In the genomic region with DNA sequence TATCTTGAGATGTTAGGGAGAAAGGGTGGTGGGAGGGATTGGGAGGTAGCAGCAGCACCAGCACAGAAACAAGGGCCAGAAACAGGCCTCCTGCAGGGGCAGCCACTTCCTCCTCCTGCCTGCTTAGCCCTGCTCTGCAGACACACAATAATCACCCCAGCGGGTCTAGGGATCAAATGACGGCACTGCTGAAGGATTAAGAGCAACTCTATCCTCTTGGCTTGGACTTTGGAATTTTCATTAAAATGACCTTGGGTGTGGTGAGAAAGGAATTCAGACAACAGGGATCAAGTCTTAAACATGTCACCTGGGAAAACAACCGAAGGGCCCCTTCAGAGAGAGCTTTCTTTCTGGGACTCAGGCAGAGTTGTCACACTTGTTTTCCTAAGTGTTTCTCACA, we compare ENCODE assay signal across 13 cellular contexts.
DNase-seq lines count a peak whose midpoint lies in the region; ATAC-seq and TF ChIP-seq lines count a peak whose summit lies in the region.
"Had no signal": no experiment of that assay in that cellular context is flagged by ENCODE, and none has a peak within 500 bp of the region (broad histone marks: within the 10 kb centered on the region; RNA-seq: fewer than 3 reads in every experiment).

No MANE protein-coding gene starts in this region.

- H3K4me3 ChIP-seq in vagina, result no peak overlapping the region
- H3K4me3 ChIP-seq: A549 had no signal

- H3K27me3 ChIP-seq in vagina, result no peaks in the 10 kb centered on the region

- DNase-seq in Right ventricle myocardium superior (no peak), Right ventricle myocardium inferior (ENCODE audit: missing footprints) (no peak), amniotic epithelial cell (ENCODE audit: low read depth) (peak; percentile 33), left colon (no peak), NCI-H1436 treated with DMSO at 0.1 percent for 48 hours (lab: John Stamatoyannopoulos, UW) (no peak), vagina (ENCODE audit: extremely low spot score in 2 of 2) (no peak), DMS79 (lab: John Stamatoyannopoulos, UW) (no peak)
- no peak for DNase-seq in stimulated activated CD8-positive, alpha-beta memory T cell treated with anti-CD3 and anti-CD28 coated beads, Interleukin-4, amount 100 ng/mL, for 48 hours
- DNase-seq: activated CD8-positive, alpha-beta memory T cell treated with anti-CD3 and anti-CD28 coated beads, Interleukin-2, amount 10 ng/mL, durations not matched to agents 7 days and 5 days; erythroblast; trophoblast cell had no signal

- peaks cover 1% of the 10 kb centered on the region for H3K4me1 ChIP-seq in vagina
- H3K4me1 ChIP-seq: A549, parathyroid adenoma had no signal

- TF ChIP-seq CTCF in vagina (IDR thresholded peaks at IDR 0.05), result no peak

- no peak for TF ChIP-seq POLR2A in vagina (IDR thresholded peaks at IDR 0.05)

- no peaks in the 10 kb centered on the region for H3K9me3 ChIP-seq in vagina
- H3K9me3 ChIP-seq: A549 had no signal

- H3K36me3 ChIP-seq in vagina, result no peaks in the 10 kb centered on the region

- H3K27ac ChIP-seq in vagina, result no peak overlapping the region
- H3K27ac ChIP-seq: A549 had no signal

- intact Hi-C loops in Right ventricle myocardium superior (cut with DNase I), result no loop called here
- intact Hi-C loops in Right ventricle myocardium inferior (cut with DNase I), result no loop called here
- intact Hi-C loops in left colon (cut with DNase I, micrococcal nuclease), result no loop called here
- intact Hi-C loops in vagina (cut with DNase I), result no loop called here

- peak; percentile 32 for ATAC-seq in Right ventricle myocardium superior (ENCODE audit: poor library complexity)
- no peak for ATAC-seq in Right ventricle myocardium inferior
- ATAC-seq in left colon, result peak; percentile 74
- ATAC-seq: A549; activated CD8-positive, alpha-beta memory T cell treated with anti-CD3 and anti-CD28 coated beads, Interleukin-2, amount 10 ng/mL, durations not matched to agents 7 days and 5 days had no signal
